Comparison of ENCODE assay signal across 12 cellular contexts in genomic region chr13:97974773-97975172, GRCh38. TPM values are rescaled to one million over a fixed set of nuclear protein-coding genes. Genes with fewer than 3 reads are reported as not detected.
DNase-seq lines count a peak whose midpoint lies in the region; ATAC-seq and TF ChIP-seq lines count a peak whose summit lies in the region.
"Had no signal": no experiment of that assay in that cellular context is flagged by ENCODE, and none has a peak within 500 bp of the region (broad histone marks: within the 10 kb centered on the region; RNA-seq: fewer than 3 reads in every experiment).

No MANE protein-coding gene starts in this region.

- intact Hi-C loops in naive thymus-derived CD4-positive, alpha-beta T cell (cut with micrococcal nuclease) = loop anchor here (2.0 to 10.0 kb wide), 6 partner anchors 168 to 752 kb away; partner anchors contain the start of genes MBNL2 (in 2 of the 2) and FARP1 (in 1 of the 2)

- no peak overlapping the region for H3K9ac ChIP-seq in adipocyte (ENCODE audit: low read length)

- no peak for ATAC-seq in naive thymus-derived CD4-positive, alpha-beta T cell
- ATAC-seq in GM18873 (IDR thresholded peaks at IDR 0.05; ENCODE audit: low FRiP score, unreplicated experiment) (no peak), HG02642 (IDR thresholded peaks at IDR 0.05; ENCODE audit: poor library complexity, unreplicated experiment) (no peak)
- ATAC-seq: left lung had no signal

- TF ChIP-seq CTCF in Peyer's patch (IDR thresholded peaks at IDR 0.05) = no peak

- H3K4me3 Mint-ChIP-seq in CD8-positive, alpha-beta memory T cell = peak overlapping the region; percentile 60 to 99 (median 82)
- H3K4me3 Mint-ChIP-seq in IgD-negative memory B cell = peak overlapping the region; percentile 60 to 95 (median 87)
- peak overlapping the region; percentile 37 to 100 (median 93) for H3K4me3 Mint-ChIP-seq in naive thymus-derived CD4-positive, alpha-beta T cell

- no peaks in the 10 kb centered on the region for H3K9me3 ChIP-seq in CD8-positive, alpha-beta memory T cell (ENCODE audit: low read length)
- H3K9me3 ChIP-seq in adipocyte (ENCODE audit: control insufficient read depth, low read length) (no peaks in the 10 kb centered on the region), Peyer's patch (no peaks in the 10 kb centered on the region)
- H3K9me3 ChIP-seq in naive thymus-derived CD4-positive, alpha-beta T cell (ENCODE audit: control insufficient read depth in 2 of 3, low read length in 3 of 3) = no peaks in the 10 kb centered on the region
- H3K9me3 ChIP-seq: left lung had no signal

- no peaks in the 10 kb centered on the region for H3K27me3 ChIP-seq in CD8-positive, alpha-beta memory T cell (ENCODE audit: insufficient read depth, low read length, poor library complexity, severe bottlenecking)
- H3K27me3 ChIP-seq in adipocyte (replicated peaks; ENCODE audit: control insufficient read depth, insufficient read depth, low read length) (no peaks in the 10 kb centered on the region), Peyer's patch (no peaks in the 10 kb centered on the region)
- no peaks in the 10 kb centered on the region for H3K27me3 ChIP-seq in naive thymus-derived CD4-positive, alpha-beta T cell (ENCODE audit: control insufficient read depth in 2 of 2, insufficient read depth in 2 of 2, low read length in 2 of 2)
- H3K27me3 ChIP-seq: cardiac muscle cell, left lung had no signal

- TF ChIP-seq POLR2A in Peyer's patch (IDR thresholded peaks at IDR 0.05) = no peak

- CTCF ChIA-PET in CD8-positive, alpha-beta memory T cell (lab: Charles Lee) = no interaction called here
- CTCF ChIA-PET in naive thymus-derived CD4-positive, alpha-beta T cell (lab: Charles Lee) = no interaction called here

- H3K4me1 ChIP-seq in CD8-positive, alpha-beta memory T cell (ENCODE audit: insufficient read depth, low read length) = peaks cover 17% of the 10 kb centered on the region
- H3K4me1 ChIP-seq in adipocyte (ENCODE audit: control insufficient read depth, insufficient read depth, low read length) (peaks cover 30% of the 10 kb centered on the region), Peyer's patch (peaks cover 0 to 20% (median 3%) of the 10 kb centered on the region in 4 donors)
- peaks cover 11 to 15% of the 10 kb centered on the region in 2 donors for H3K4me1 ChIP-seq in naive thymus-derived CD4-positive, alpha-beta T cell (ENCODE audit: control insufficient read depth in 2 of 2, insufficient read depth in 2 of 2, low read length in 2 of 2)

- H3K36me3 ChIP-seq in CD8-positive, alpha-beta memory T cell (ENCODE audit: insufficient read depth, low read length) = no peaks in the 10 kb centered on the region
- no peaks in the 10 kb centered on the region for H3K36me3 ChIP-seq in adipocyte (ENCODE audit: control insufficient read depth, insufficient read depth, low read length, severe bottlenecking)
- H3K36me3 ChIP-seq in naive thymus-derived CD4-positive, alpha-beta T cell (ENCODE audit: control insufficient read depth in 2 of 3, insufficient read depth in 3 of 3, low read length in 3 of 3) = no peaks in the 10 kb centered on the region
- H3K36me3 ChIP-seq in Peyer's patch = no peaks in the 10 kb centered on the region
- H3K36me3 ChIP-seq: cardiac muscle cell, left lung had no signal

- POLR2A ChIA-PET in CD8-positive, alpha-beta memory T cell (lab: Charles Lee) = no interaction called here
- POLR2A ChIA-PET in naive thymus-derived CD4-positive, alpha-beta T cell (lab: Charles Lee) = no interaction called here

- H3K27ac Mint-ChIP-seq in CD8-positive, alpha-beta memory T cell = peak overlapping the region in 3 of 8 donors; percentile 24 to 86 (median 56)
- H3K27ac Mint-ChIP-seq in IgD-negative memory B cell = peak overlapping the region in 1 of 3 donors; percentile 87
- H3K27ac Mint-ChIP-seq in naive thymus-derived CD4-positive, alpha-beta T cell = peak overlapping the region in 3 of 9 donors; percentile 17 to 75 (median 42)

- H3K27me3 Mint-ChIP-seq in CD8-positive, alpha-beta memory T cell = peaks cover 1 to 6% of the 10 kb centered on the region in 2 donors
- H3K27me3 Mint-ChIP-seq in IgD-negative memory B cell = peaks cover 1% of the 10 kb centered on the region
- H3K27me3 Mint-ChIP-seq in naive thymus-derived CD4-positive, alpha-beta T cell = peaks cover 0 to 7% (median 0%) of the 10 kb centered on the region in 5 donors

- peaks cover 0 to 7% (median 0%) of the 10 kb centered on the region in 3 donors for H3K36me3 Mint-ChIP-seq in CD8-positive, alpha-beta memory T cell
- no peaks in the 10 kb centered on the region for H3K36me3 Mint-ChIP-seq in IgD-negative memory B cell
- H3K36me3 Mint-ChIP-seq in naive thymus-derived CD4-positive, alpha-beta T cell = no peaks in the 10 kb centered on the region

- DNase-seq in CD8-positive, alpha-beta memory T cell = no peak
- DNase-seq in adipocyte (ENCODE audit: low read depth) (peak; percentile 2), Peyer's patch (no peak), UCSD-AML1 (lab: John Stamatoyannopoulos, UW; ENCODE audit: unreplicated experiment) (no peak)
- DNase-seq in naive thymus-derived CD4-positive, alpha-beta T cell = no peak
- DNase-seq: IMR-90, left lung, NCI-H146 had no signal

- H3K4me3 ChIP-seq in CD8-positive, alpha-beta memory T cell (ENCODE audit: low read length) = no peak overlapping the region
- no peak overlapping the region for H3K4me3 ChIP-seq in adipocyte (ENCODE audit: low read length)
- no peak overlapping the region for H3K4me3 ChIP-seq in naive thymus-derived CD4-positive, alpha-beta T cell (ENCODE audit: low read length)
- H3K4me3 ChIP-seq in Peyer's patch = no peak overlapping the region

- no peaks in the 10 kb centered on the region for H3K9me3 Mint-ChIP-seq in CD8-positive, alpha-beta memory T cell
- no peaks in the 10 kb centered on the region for H3K9me3 Mint-ChIP-seq in IgD-negative memory B cell
- H3K9me3 Mint-ChIP-seq in naive thymus-derived CD4-positive, alpha-beta T cell = no peaks in the 10 kb centered on the region

- H3K4me1 Mint-ChIP-seq in CD8-positive, alpha-beta memory T cell = peaks cover 26 to 38% (median 31%) of the 10 kb centered on the region in 3 donors
- peaks cover 14 to 28% (median 22%) of the 10 kb centered on the region in 3 donors for H3K4me1 Mint-ChIP-seq in IgD-negative memory B cell
- peaks cover 16 to 35% (median 31%) of the 10 kb centered on the region in 7 donors for H3K4me1 Mint-ChIP-seq in naive thymus-derived CD4-positive, alpha-beta T cell

- H3K27ac ChIP-seq in CD8-positive, alpha-beta memory T cell (ENCODE audit: low read depth, low read length) = no peak overlapping the region
- H3K27ac ChIP-seq in naive thymus-derived CD4-positive, alpha-beta T cell (ENCODE audit: low read depth, low read length) = no peak overlapping the region
- peak overlapping the region in 1 of 4 donors; percentile 98 for H3K27ac ChIP-seq in Peyer's patch

RNA-seq across cellular contexts. Expression of gene IPO5, which starts 21.3 kb away (rescaled TPM):
- total RNA-seq in CD8-positive, alpha-beta memory T cell = 100 to 1,000 TPM; 225 to 239 TPM
- 38.2 TPM for polyA plus RNA-seq in CD8-positive, alpha-beta memory T cell
- polyA plus RNA-seq in IgD-negative memory B cell = 25.3 TPM
- total RNA-seq in naive thymus-derived CD4-positive, alpha-beta T cell = 100 to 1,000 TPM in 1 of 5 experiments, 10 to 100 TPM in 4; 61.1 to 115 (median 83.3) TPM
- polyA plus RNA-seq in naive thymus-derived CD4-positive, alpha-beta T cell = 10 to 100 TPM; 32.2 to 49.9 TPM
- 100 to 1,000 TPM in 1 of 4 donors, 10 to 100 TPM in 3; 29.8 to 101 (median 42.1) TPM for total RNA-seq in Peyer's patch
